ENCODE assay signal across 11 cellular contexts in the genomic region with DNA sequence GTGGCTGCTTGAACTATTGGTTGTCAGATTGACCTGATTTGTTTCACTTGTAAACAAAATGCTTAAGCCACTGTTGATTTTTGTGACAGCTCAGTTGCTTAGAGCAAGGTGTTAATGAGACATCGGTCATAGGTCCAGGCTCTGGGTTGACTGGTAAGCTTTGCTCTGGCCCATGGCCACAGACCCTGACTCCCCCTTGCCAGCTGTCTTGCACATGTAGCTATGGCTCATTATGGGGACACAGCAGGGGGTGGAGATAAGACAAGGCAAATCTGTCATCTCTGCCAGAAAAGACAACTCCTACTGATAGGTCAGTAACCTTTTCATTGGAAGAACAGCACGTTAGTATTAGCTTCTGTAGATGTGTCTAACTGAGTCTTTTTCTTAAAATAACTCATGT.
DNase-seq lines count a peak whose midpoint lies in the region; ATAC-seq, FAIRE-seq and TF ChIP-seq lines count a peak whose summit lies in the region.
"Had no signal": no experiment of that assay in that cellular context is flagged by ENCODE, and none has a peak within 500 bp of the region (broad histone marks: within the 10 kb centered on the region; RNA-seq: fewer than 3 reads in every experiment).

No MANE protein-coding gene starts in this region.

- H3K9me2 ChIP-seq in PC-3 (replicated peaks; ENCODE audit: low read length): no peaks in the 10 kb centered on the region

- ATAC-seq in Right ventricle myocardium superior (ENCODE audit: poor library complexity) (no peak), PC-3 (no peak), GM21717 (IDR thresholded peaks at IDR 0.05; ENCODE audit: unreplicated experiment) (no peak)
- ATAC-seq: activated naive CD8-positive, alpha-beta T cell treated with anti-CD3 and anti-CD28 coated beads, Interleukin-2, amount 50 U/mL, for 24 hours had no signal

- peak overlapping the region; percentile 73 for H3K4me2 ChIP-seq in PC-3 (ENCODE audit: low read length)

- intact Hi-C loops in Right ventricle myocardium superior (cut with DNase I) (no loop called here), PC-3 (cut with micrococcal nuclease) (loop anchor here (5.0 to 10.0 kb wide), 4 partner anchors 313 to 1027 kb away; a partner anchor contains a TSS)

- H2AFZ ChIP-seq in PC-3 (ENCODE audit: low read length): no peak overlapping the region
- H2AFZ ChIP-seq: parathyroid adenoma had no signal

- peaks cover 41% of the 10 kb centered on the region for H3F3A ChIP-seq in PC-3 (ENCODE audit: low read length, unreplicated experiment)

- CTCF ChIA-PET in PC-3 (lab: Charles Lee): no interaction called here

- TF ChIP-seq CTCF in cardiac muscle cell (IDR thresholded peaks at IDR 0.05; ENCODE audit: low read depth, low read length): no peak
- TF ChIP-seq CTCF in PC-3 (conservative IDR thresholded peaks at IDR 0.05; ENCODE audit: low read depth, low read length): no peak

- H3K27me3 ChIP-seq in cardiac muscle cell (no peaks in the 10 kb centered on the region), PC-3 (ENCODE audit: low read length) (no peaks in the 10 kb centered on the region)

- H3K36me3 ChIP-seq in cardiac muscle cell (no peaks in the 10 kb centered on the region), PC-3 (ENCODE audit: low read depth, low read length) (peaks cover 10% of the 10 kb centered on the region; the same call in 1 of the 2 replicates)

- no peak for DNase-seq in cardiac muscle cell (ENCODE audit: low read depth in 1 of 2, low spot score in 1 of 2)
- DNase-seq in Right ventricle myocardium superior: no peak
- no peak for DNase-seq in PC-3
- peak; percentile 36 to 76 for DNase-seq in erythroblast (lab: John Stamatoyannopoulos, UW)
- no peak for DNase-seq in urothelium cell line (ENCODE audit: low spot score)
- DNase-seq in NCI-H187 (lab: John Stamatoyannopoulos, UW): no peak
- no peak for DNase-seq in stimulated activated CD4-positive, alpha-beta T cell treated with anti-CD3 and anti-CD28 coated beads, Interleukin-2, amount 100 ng/mL, for 48 hours
- DNase-seq: activated naive CD8-positive, alpha-beta T cell treated with anti-CD3 and anti-CD28 coated beads, Interleukin-2, amount 50 U/mL, for 24 hours; effector CD4-positive, alpha-beta T cell had no signal

- H4K20me1 ChIP-seq in PC-3 (ENCODE audit: low read length): peaks cover 6% of the 10 kb centered on the region; the same call in 1 of the 2 replicates

- peak overlapping the region; percentile 30 for H3K9ac ChIP-seq in PC-3 (ENCODE audit: low read length)
- H3K9ac ChIP-seq: parathyroid adenoma had no signal

- H3K9me3 ChIP-seq in cardiac muscle cell (ENCODE audit: low read depth): no peaks in the 10 kb centered on the region
- H3K9me3 ChIP-seq in PC-3 (ENCODE audit: low read length): no peaks in the 10 kb centered on the region

- H3K79me2 ChIP-seq in PC-3 (ENCODE audit: low read length): peaks cover 91% of the 10 kb centered on the region

- H3K27ac ChIP-seq in cardiac muscle cell (peak overlapping the region; percentile 81), PC-3 (ENCODE audit: low read length) (peak overlapping the region; percentile 78)
- H3K27ac ChIP-seq: parathyroid adenoma had no signal

- H3K4me3 ChIP-seq in cardiac muscle cell (no peak overlapping the region), PC-3 (ENCODE audit: low read length) (peak overlapping the region; percentile 31; the same call in 1 of the 2 replicates)

- BruUV-seq in PC-3 (replicated peaks; lab: Mats Ljungman, UMichigan): no TSS peak

- H3K4me1 ChIP-seq in cardiac muscle cell (ENCODE audit: low read depth): peaks cover 39% of the 10 kb centered on the region
- H3K4me1 ChIP-seq in PC-3 (ENCODE audit: insufficient read depth, low read length): peaks cover 81% of the 10 kb centered on the region

- TF ChIP-seq POLR2A in erythroblast (IDR thresholded peaks at IDR 0.05; ENCODE audit: low read length): no peak

- FAIRE-seq in urothelium cell line (lab: Jason Lieb, UNC): peak; percentile 17

- POLR2A ChIA-PET in PC-3 (lab: Charles Lee; ENCODE audit: unreplicated experiment): interaction anchor here (0.6 kb wide), 1 partner anchor 46 kb away, joined by 4 read pairs; no protein-coding TSS in a partner anchor

Comparison
In these comparisons a context has a peak if more than half of its experiments do, and no peak if none do; other contexts are left out.
1. DNase-seq: peak in erythroblast (2 of 2); none in cardiac muscle cell (0 of 2), Right ventricle myocardium superior (single experiment), PC-3 (single experiment), urothelium cell line (single experiment), NCI-H187 (0 of 2) and stimulated activated CD4-positive, alpha-beta T cell treated with anti-CD3 and anti-CD28 coated beads, Interleukin-2, amount 100 ng/mL, for 48 hours (0 of 2).